ENCODE assay signal across 19 cellular contexts in the genomic region with DNA sequence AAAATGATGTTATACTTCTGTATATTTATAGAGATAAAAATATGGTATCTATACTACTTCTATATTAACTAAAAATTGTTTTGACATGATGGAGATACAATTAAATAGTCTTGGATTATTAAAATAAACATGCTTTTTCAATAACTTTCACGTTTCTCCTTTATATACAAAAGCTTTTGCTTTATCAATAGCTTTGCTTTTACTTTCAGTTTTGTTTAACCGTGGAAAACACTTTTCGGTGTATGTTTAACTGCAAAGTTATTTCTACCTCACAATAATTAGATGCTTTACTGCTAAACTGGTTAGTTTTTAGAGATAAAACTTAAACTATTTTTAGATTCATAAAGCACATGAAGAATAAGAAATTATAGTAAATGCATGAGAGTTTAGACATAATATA.
DNase-seq lines count a peak whose midpoint lies in the region; ATAC-seq and TF ChIP-seq lines count a peak whose summit lies in the region.
"Had no signal": no experiment of that assay in that cellular context is flagged by ENCODE, and none has a peak within 500 bp of the region (broad histone marks: within the 10 kb centered on the region; RNA-seq: fewer than 3 reads in every experiment).

No MANE protein-coding gene starts in this region.

- no peaks in the 10 kb centered on the region for H3K27me3 ChIP-seq in MG63
- peaks cover 0 to 8% of the 10 kb centered on the region in 2 donors for H3K27me3 ChIP-seq in right lobe of liver
- H3K27me3 ChIP-seq: ascending aorta, Peyer's patch, suprapubic skin, vagina had no signal

- H3K36me3 ChIP-seq in MG63 = no peaks in the 10 kb centered on the region
- H3K36me3 ChIP-seq in right lobe of liver = no peaks in the 10 kb centered on the region
- H3K36me3 ChIP-seq: ascending aorta, Peyer's patch, suprapubic skin, vagina had no signal

- H3K4me1 Mint-ChIP-seq in activated naive CD4-positive, alpha-beta T cell treated with anti-CD3 and anti-CD28 coated beads for 36 hours (ENCODE audit: low read depth) = no peaks in the 10 kb centered on the region
- H3K4me1 Mint-ChIP-seq: endodermal cell, nephron had no signal

- H3K36me3 Mint-ChIP-seq in activated naive CD4-positive, alpha-beta T cell treated with anti-CD3 and anti-CD28 coated beads for 36 hours (ENCODE audit: low read depth) = no peaks in the 10 kb centered on the region

- H3K27ac ChIP-seq in right lobe of liver = no peak overlapping the region
- H3K27ac ChIP-seq: ascending aorta, Peyer's patch, suprapubic skin, vagina had no signal

- ATAC-seq in GM21723 (IDR thresholded peaks at IDR 0.05; ENCODE audit: unreplicated experiment) (peak; percentile 53), right lobe of liver (peak in 1 of 4 donors; percentile 53)

- no peak overlapping the region for H3K4me3 Mint-ChIP-seq in activated naive CD4-positive, alpha-beta T cell treated with anti-CD3 and anti-CD28 coated beads for 36 hours
- H3K4me3 Mint-ChIP-seq: endodermal cell, nephron had no signal

- TF ChIP-seq POLR2A in right lobe of liver (IDR thresholded peaks at IDR 0.05) = no peak

- H3K9me3 ChIP-seq in MG63 = no peaks in the 10 kb centered on the region
- no peaks in the 10 kb centered on the region for H3K9me3 ChIP-seq in right lobe of liver
- H3K9me3 ChIP-seq: ascending aorta, Peyer's patch, suprapubic skin, vagina had no signal

- no peak overlapping the region for H3K27ac Mint-ChIP-seq in activated naive CD4-positive, alpha-beta T cell treated with anti-CD3 and anti-CD28 coated beads for 36 hours
- H3K27ac Mint-ChIP-seq: endodermal cell, nephron had no signal

- peak overlapping the region; percentile 8; the same call in 1 of the 2 replicates for H3K4me3 ChIP-seq in GM12865 (ENCODE audit: low read depth, low read length)
- H3K4me3 ChIP-seq in MG63 = peak overlapping the region; percentile 46
- peak overlapping the region in 2 of 3 donors; percentile 19 to 35 for H3K4me3 ChIP-seq in right lobe of liver
- H3K4me3 ChIP-seq: suprapubic skin, vagina had no signal

- intact Hi-C loops in right lobe of liver (cut with DNase I) = no loop called here
- intact Hi-C loops in activated naive CD4-positive, alpha-beta T cell treated with anti-CD3 and anti-CD28 coated beads for 36 hours (cut with micrococcal nuclease) = no loop called here

- H3K4me1 ChIP-seq in right lobe of liver = no peaks in the 10 kb centered on the region
- H3K4me1 ChIP-seq: ascending aorta, Peyer's patch, suprapubic skin, vagina had no signal

- CTCF ChIA-PET in activated naive CD4-positive, alpha-beta T cell treated with anti-CD3 and anti-CD28 coated beads for 36 hours (lab: Charles Lee) = no interaction called here

- no peaks in the 10 kb centered on the region for H3K27me3 Mint-ChIP-seq in activated naive CD4-positive, alpha-beta T cell treated with anti-CD3 and anti-CD28 coated beads for 36 hours (ENCODE audit: low read depth)

- no peak for TF ChIP-seq CTCF in GM12865 (IDR thresholded peaks at IDR 0.05; ENCODE audit: insufficient read depth, low read depth, low read length, missing control alignments)
- TF ChIP-seq CTCF in right lobe of liver (IDR thresholded peaks at IDR 0.05) = no peak

- 28% methylated on average over 3 of the region's 3 CpGs for WGBS in right lobe of liver (ENCODE audit: insufficient coverage, low coverage, low lambda C conversion rate, missing lambda C conversion rate)

- peaks cover 3% of the 10 kb centered on the region for H3K9me3 Mint-ChIP-seq in activated naive CD4-positive, alpha-beta T cell treated with anti-CD3 and anti-CD28 coated beads for 36 hours
- H3K9me3 Mint-ChIP-seq: endodermal cell, nephron had no signal

- DNase-seq in GM12865 (ENCODE audit: low read depth) (no peak), MG63 (no peak), right lobe of liver (no peak), cerebellar nuclear complex (lab: John Stamatoyannopoulos, UW) (no peak), NCI-H1436 (lab: John Stamatoyannopoulos, UW) (no peak)
- no peak for DNase-seq in stimulated activated naive CD4-positive, alpha-beta T cell treated with Interleukin-2 at 50 U/mL for 16 hours (lab: John Stamatoyannopoulos, UW)
- no peak for DNase-seq in activated naive CD4-positive, alpha-beta T cell treated with anti-CD3 and anti-CD28 coated beads for 36 hours
- DNase-seq: activated CD4-positive, alpha-beta T cell treated with anti-CD3 and anti-CD28 coated beads for 48 hours; EL; endodermal cell; mammary epithelial cell; NCI-H1436 treated with DMSO at 0.1 percent for 48 hours; Peyer's patch; stimulated activated CD4-positive, alpha-beta T cell treated with anti-CD3 and anti-CD28 coated beads, Interleukin-4, amount 100 ng/mL, for 1 hour had no signal
